ENCODE assay signal across 8 cellular contexts in the genomic region with DNA sequence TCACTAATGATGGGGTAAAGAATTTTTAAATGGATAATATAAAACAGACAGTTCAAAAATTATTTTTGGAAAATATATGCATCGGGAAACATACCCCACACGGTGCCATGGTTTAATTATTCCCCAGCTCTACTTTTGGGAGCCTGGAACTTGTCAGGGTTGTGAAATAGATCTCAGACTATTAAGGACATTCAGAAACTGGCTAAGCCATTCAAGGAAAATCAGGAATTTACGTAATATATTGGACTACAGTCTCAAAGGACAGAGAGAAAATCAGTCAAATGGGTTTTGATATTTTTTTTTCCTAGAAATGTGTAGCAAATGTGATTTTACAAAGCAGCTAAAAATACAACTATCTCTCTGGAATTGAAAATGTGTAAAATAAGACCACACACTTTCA.
"Had no signal": no experiment of that assay in that cellular context is flagged by ENCODE, and none has a peak within 500 bp of the region (broad histone marks: within the 10 kb centered on the region; RNA-seq: fewer than 3 reads in every experiment).

No MANE protein-coding gene starts in this region.

- DNase-seq: GM23248, GOT3, H7, HFFc6, KBM-7 had no signal

- H3K9me3 ChIP-seq: HAP-1 had no signal

- H3K36me3 ChIP-seq: HAP-1 had no signal

- H3K9ac ChIP-seq: GM23248, KMS-11 had no signal

- H3K4me1 ChIP-seq: HAP-1 had no signal

- H3K4me3 ChIP-seq: GM23248, HAP-1 had no signal

- H3K27ac ChIP-seq: GM23248, HL-60, KMS-11 had no signal
